ENCODE assay signal across 26 cellular contexts in genomic region chr3:4765212-4765611, GRCh38.
"Had no signal": no experiment of that assay in that cellular context is flagged by ENCODE, and none has a peak within 500 bp of the region (broad histone marks: within the 10 kb centered on the region; RNA-seq: fewer than 3 reads in every experiment).

No MANE protein-coding gene starts in this region.

- H3K27ac ChIP-seq: SK-N-MC had no signal

- ATAC-seq: activated CD8-positive, alpha-beta T cell treated with anti-CD3 and anti-CD28 coated beads, Interleukin-2, amount 10 ng/mL, durations not matched to agents 7 days and 5 days; activated naive CD4-positive, alpha-beta T cell treated with anti-CD3 and anti-CD28 coated beads, Interleukin-2, amount 50 U/mL, for 72 hours; activated naive CD8-positive, alpha-beta T cell treated with anti-CD3 and anti-CD28 coated beads, Interleukin-2, amount 50 U/mL, for 24 hours; Right ventricle myocardium inferior had no signal

- H3K4me3 ChIP-seq: SK-N-MC had no signal

- DNase-seq: activated CD4-positive, alpha-beta T cell treated with anti-CD3 and anti-CD28 coated beads for 48 hours; activated CD4-positive, alpha-beta T cell treated with anti-CD3 and anti-CD28 coated beads, Interleukin-2, amount 50 U/mL, for 4 hours; activated CD4-positive, CD25-positive, alpha-beta regulatory T cell treated with anti-CD3 and anti-CD28 coated beads, Interleukin-2, amount 50 U/mL, for 72 hours; activated CD8-positive, alpha-beta memory T cell treated with anti-CD3 and anti-CD28 coated beads, Interleukin-2, amount 50 U/mL, for 48 hours; activated CD8-positive, alpha-beta T cell treated with anti-CD3 and anti-CD28 coated beads, Interleukin-2, amount 10 ng/mL, durations not matched to agents 7 days and 5 days; activated effector memory CD4-positive, alpha-beta T cell treated with Interleukin-2 at 50 U/mL for 16 hours; activated naive CD4-positive, alpha-beta T cell treated with Interleukin-2 at 50 U/mL for 16 hours; activated naive CD8-positive, alpha-beta T cell treated with anti-CD3 and anti-CD28 coated beads, Interleukin-2, amount 50 U/mL, for 24 hours; activated T-cell treated with anti-CD3 and anti-CD28 coated beads, Interleukin-2, amount 50 U/mL, for 1 hour; amygdala; Kasumi-1; KBM-7; NCI-H1092; NCI-H1417; NCI-H1694; NCI-H2029; NCI-H2107; NCI-H2171 treated with DMSO at 0.1 percent for 48 hours; NCI-H226; NCI-H510A; NCI-H526 treated with DMSO at 0.1 percent for 48 hours; NCI-H82; RPMI8226 had no signal
